In the genomic region with DNA sequence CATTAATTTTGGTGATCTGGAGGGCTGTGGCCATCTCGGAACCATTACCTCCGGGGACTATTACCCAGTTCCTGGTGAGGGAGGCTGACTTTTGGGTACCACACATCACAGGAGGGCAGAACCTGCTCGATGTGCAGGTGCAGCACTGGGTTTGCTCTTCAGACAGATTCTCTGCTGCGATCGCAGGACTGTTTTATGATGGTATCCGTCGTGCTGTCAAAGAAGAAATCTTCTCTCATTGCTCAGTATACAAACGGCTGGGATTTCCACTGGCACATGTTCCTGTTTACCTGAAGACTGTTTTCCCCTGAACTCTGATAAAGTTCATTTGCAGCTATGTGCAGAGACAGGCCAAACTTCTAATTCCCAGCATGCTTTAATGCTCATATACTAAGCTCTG, we compare ENCODE assay signal across 22 cellular contexts. TPM values are rescaled to one million over a fixed set of nuclear protein-coding genes. Genes with fewer than 3 reads are reported as not detected.
"Had no signal": no experiment of that assay in that cellular context is flagged by ENCODE, and none has a peak within 500 bp of the region (broad histone marks: within the 10 kb centered on the region; RNA-seq: fewer than 3 reads in every experiment).

No MANE protein-coding gene starts in this region.

- H3K27ac Mint-ChIP-seq: IgD-negative memory B cell had no signal

- ATAC-seq: K562 had no signal

- H3K4me3 ChIP-seq: K562 had no signal

- H3K4me2 ChIP-seq: KMS-11, SK-N-SH had no signal

- H3K27me3 Mint-ChIP-seq: IgD-negative memory B cell had no signal

- H3K9me3 ChIP-seq: SK-N-SH had no signal

- H3K36me3 Mint-ChIP-seq: IgD-negative memory B cell had no signal

- DNase-seq: Kasumi-1, MM.1S, NCI-H1092 treated with DMSO at 0.1 percent for 48 hours, NCI-H1436, NCI-H187, NCI-H2029, NCI-H2081 treated with DMSO at 0.1 percent for 48 hours, NCI-H2171, NCI-H226, NCI-H446, NCI-H510A, NCI-H524 treated with DMSO at 0.1 percent for 48 hours, NCI-H69, NCI-H774, RPMI8226, SHP77, SK-N-SH had no signal

- H3K9me3 Mint-ChIP-seq: IgD-negative memory B cell had no signal

- H3K27ac ChIP-seq: HL-60, KMS-11 had no signal

RNA-seq across cellular contexts. Expression of gene SHH, which starts 27.2 kb away (rescaled TPM):
- total RNA-seq: M059J had no signal
- polyA plus RNA-seq: IgD-negative memory B cell, K562, SK-N-SH had no signal
